1 cellular context compared by ENCODE assay signal in the genomic region with DNA sequence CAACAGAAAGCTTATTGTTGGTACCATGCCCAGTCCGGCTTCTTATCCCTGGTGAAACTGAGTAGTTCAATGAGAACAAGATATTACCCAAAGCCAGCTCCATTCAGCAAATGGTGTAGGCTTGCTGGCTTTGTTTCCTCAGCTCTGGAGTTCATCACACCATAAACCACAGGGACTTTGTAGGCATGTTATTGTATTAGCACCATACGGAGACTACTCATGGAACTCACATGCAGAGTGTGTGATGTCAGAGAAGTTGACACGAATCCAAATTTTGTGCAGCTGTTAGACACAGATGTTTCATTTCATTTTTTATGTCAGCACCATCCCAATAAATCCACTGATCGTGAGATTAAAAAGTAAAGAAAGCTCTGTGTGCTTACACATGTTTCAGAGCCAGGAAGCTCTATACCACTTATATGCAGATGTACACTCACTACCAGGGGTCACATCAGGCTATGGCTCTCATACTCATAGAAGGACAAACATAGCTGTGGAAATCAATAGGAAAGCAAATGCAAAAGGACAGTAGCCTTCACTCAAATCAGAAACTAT.
TF ChIP-seq lines count a peak whose summit lies in the region.

No MANE protein-coding gene starts in this region.

TF ChIP-seq in GM23338, 12 proteins besides CTCF, POLR2A, EP300 and RAD21:
- TF ChIP-seq, protein P1, sequence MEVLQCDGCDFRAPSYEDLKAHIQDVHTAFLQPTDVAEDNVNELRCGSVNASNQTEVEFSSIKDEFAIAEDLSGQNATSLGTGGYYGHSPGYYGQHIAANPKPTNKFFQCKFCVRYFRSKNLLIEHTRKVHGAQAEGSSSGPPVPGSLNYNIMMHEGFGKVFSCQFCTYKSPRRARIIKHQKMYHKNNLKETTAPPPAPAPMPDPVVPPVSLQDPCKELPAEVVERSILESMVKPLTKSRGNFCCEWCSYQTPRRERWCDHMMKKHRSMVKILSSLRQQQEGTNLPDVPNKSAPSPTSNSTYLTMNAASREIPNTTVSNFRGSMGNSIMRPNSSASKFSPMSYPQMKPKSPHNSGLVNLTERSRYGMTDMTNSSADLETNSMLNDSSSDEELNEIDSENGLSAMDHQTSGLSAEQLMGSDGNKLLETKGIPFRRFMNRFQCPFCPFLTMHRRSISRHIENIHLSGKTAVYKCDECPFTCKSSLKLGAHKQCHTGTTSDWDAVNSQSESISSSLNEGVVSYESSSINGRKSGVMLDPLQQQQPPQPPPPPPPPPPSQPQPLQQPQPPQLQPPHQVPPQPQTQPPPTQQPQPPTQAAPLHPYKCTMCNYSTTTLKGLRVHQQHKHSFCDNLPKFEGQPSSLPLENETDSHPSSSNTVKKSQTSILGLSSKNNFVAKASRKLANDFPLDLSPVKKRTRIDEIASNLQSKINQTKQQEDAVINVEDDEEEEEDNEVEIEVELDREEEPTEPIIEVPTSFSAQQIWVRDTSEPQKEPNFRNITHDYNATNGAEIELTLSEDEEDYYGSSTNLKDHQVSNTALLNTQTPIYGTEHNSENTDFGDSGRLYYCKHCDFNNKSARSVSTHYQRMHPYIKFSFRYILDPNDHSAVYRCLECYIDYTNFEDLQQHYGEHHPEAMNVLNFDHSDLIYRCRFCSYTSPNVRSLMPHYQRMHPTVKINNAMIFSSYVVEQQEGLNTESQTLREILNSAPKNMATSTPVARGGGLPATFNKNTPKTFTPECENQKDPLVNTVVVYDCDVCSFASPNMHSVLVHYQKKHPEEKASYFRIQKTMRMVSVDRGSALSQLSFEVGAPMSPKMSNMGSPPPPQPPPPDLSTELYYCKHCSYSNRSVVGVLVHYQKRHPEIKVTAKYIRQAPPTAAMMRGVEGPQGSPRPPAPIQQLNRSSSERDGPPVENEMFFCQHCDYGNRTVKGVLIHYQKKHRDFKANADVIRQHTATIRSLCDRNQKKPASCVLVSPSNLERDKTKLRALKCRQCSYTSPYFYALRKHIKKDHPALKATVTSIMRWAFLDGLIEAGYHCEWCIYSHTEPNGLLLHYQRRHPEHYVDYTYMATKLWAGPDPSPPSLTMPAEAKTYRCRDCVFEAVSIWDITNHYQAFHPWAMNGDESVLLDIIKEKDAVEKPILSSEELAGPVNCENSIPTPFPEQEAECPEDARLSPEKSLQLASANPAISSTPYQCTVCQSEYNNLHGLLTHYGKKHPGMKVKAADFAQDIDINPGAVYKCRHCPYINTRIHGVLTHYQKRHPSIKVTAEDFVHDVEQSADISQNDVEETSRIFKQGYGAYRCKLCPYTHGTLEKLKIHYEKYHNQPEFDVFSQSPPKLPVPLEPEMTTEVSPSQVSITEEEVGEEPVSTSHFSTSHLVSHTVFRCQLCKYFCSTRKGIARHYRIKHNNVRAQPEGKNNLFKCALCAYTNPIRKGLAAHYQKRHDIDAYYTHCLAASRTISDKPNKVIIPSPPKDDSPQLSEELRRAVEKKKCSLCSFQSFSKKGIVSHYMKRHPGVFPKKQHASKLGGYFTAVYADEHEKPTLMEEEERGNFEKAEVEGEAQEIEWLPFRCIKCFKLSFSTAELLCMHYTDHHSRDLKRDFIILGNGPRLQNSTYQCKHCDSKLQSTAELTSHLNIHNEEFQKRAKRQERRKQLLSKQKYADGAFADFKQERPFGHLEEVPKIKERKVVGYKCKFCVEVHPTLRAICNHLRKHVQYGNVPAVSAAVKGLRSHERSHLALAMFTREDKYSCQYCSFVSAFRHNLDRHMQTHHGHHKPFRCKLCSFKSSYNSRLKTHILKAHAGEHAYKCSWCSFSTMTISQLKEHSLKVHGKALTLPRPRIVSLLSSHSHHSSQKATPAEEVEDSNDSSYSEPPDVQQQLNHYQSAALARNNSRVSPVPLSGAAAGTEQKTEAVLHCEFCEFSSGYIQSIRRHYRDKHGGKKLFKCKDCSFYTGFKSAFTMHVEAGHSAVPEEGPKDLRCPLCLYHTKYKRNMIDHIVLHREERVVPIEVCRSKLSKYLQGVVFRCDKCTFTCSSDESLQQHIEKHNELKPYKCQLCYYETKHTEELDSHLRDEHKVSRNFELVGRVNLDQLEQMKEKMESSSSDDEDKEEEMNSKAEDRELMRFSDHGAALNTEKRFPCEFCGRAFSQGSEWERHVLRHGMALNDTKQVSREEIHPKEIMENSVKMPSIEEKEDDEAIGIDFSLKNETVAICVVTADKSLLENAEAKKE (CRISPR knock-in tag; IDR thresholded peaks at IDR 0.05): no peak
- TF ChIP-seq, protein P2, sequence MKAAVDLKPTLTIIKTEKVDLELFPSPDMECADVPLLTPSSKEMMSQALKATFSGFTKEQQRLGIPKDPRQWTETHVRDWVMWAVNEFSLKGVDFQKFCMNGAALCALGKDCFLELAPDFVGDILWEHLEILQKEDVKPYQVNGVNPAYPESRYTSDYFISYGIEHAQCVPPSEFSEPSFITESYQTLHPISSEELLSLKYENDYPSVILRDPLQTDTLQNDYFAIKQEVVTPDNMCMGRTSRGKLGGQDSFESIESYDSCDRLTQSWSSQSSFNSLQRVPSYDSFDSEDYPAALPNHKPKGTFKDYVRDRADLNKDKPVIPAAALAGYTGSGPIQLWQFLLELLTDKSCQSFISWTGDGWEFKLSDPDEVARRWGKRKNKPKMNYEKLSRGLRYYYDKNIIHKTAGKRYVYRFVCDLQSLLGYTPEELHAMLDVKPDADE (IDR thresholded peaks at IDR 0.05): no peak
- TF ChIP-seq ZNF114 (CRISPR knock-in tag; IDR thresholded peaks at IDR 0.05) (no peak), ZNF331 (CRISPR knock-in tag; IDR thresholded peaks at IDR 0.05; ENCODE audit: low read depth) (no peak), STAT1 (IDR thresholded peaks at IDR 0.05; ENCODE audit: unreplicated experiment) (no peak), EZH2 (IDR thresholded peaks at IDR 0.05; ENCODE audit: low read depth, unreplicated experiment) (no peak), JUNB (IDR thresholded peaks at IDR 0.05; ENCODE audit: unreplicated experiment) (no peak), CREB1 (CRISPR knock-in tag; IDR thresholded peaks at IDR 0.05; ENCODE audit: low read depth) (no peak), POLR2AphosphoS5 (IDR thresholded peaks at IDR 0.05; ENCODE audit: low read depth) (no peak), NANOG (IDR thresholded peaks at IDR 0.05; ENCODE audit: borderline replicate concordance) (no peak)
- TF ChIP-seq, protein P3, sequence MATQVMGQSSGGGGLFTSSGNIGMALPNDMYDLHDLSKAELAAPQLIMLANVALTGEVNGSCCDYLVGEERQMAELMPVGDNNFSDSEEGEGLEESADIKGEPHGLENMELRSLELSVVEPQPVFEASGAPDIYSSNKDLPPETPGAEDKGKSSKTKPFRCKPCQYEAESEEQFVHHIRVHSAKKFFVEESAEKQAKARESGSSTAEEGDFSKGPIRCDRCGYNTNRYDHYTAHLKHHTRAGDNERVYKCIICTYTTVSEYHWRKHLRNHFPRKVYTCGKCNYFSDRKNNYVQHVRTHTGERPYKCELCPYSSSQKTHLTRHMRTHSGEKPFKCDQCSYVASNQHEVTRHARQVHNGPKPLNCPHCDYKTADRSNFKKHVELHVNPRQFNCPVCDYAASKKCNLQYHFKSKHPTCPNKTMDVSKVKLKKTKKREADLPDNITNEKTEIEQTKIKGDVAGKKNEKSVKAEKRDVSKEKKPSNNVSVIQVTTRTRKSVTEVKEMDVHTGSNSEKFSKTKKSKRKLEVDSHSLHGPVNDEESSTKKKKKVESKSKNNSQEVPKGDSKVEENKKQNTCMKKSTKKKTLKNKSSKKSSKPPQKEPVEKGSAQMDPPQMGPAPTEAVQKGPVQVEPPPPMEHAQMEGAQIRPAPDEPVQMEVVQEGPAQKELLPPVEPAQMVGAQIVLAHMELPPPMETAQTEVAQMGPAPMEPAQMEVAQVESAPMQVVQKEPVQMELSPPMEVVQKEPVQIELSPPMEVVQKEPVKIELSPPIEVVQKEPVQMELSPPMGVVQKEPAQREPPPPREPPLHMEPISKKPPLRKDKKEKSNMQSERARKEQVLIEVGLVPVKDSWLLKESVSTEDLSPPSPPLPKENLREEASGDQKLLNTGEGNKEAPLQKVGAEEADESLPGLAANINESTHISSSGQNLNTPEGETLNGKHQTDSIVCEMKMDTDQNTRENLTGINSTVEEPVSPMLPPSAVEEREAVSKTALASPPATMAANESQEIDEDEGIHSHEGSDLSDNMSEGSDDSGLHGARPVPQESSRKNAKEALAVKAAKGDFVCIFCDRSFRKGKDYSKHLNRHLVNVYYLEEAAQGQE (IDR thresholded peaks at IDR 0.05; ENCODE audit: unreplicated experiment): no peak
